ENCODE assay signal across 1 cellular context in genomic region chr4:38857354-38858096, GRCh38.
A peak's percentile ranks its signal among the peaks of the same experiment; 100 is the strongest.
TF ChIP-seq lines count a peak whose summit lies in the region.

No MANE protein-coding gene starts in this region.

TF ChIP-seq in GM12878, 131 proteins besides CTCF, POLR2A, EP300 and RAD21 (continued from another document):
- TF ChIP-seq ATF2 (IDR thresholded peaks at IDR 0.05; ENCODE audit: low read length) (peak; percentile 91), TAF1 (IDR thresholded peaks at IDR 0.05; ENCODE audit: borderline replicate concordance, low read depth, low read length) (0 out of 2 replicates have a peak, but pooled peaks have one; percentile 28), RCOR1 (conservative IDR thresholded peaks at IDR 0.05; ENCODE audit: low read depth, low read length) (peak; percentile 77; the same call in 1 of the 2 replicates), GABPA (IDR thresholded peaks at IDR 0.05; ENCODE audit: low read depth) (0 out of 2 replicates have a peak, but pooled peaks have one; percentile 45), YY1 (IDR thresholded peaks at IDR 0.05; ENCODE audit: low read depth, low read length) (0 out of 2 replicates have a peak, but pooled peaks have one; percentile 24), TARDBP (IDR thresholded peaks at IDR 0.05; ENCODE audit: borderline replicate concordance) (peak; percentile 63; the same call in 1 of the 2 replicates), TCF7 (IDR thresholded peaks at IDR 0.05; ENCODE audit: borderline replicate concordance) (peak; percentile 19; the same call in 1 of the 2 replicates), MLLT1 (IDR thresholded peaks at IDR 0.05) (no peak), RAD51 (IDR thresholded peaks at IDR 0.05) (no peak), USF2 (IDR thresholded peaks at IDR 0.05; ENCODE audit: borderline replicate concordance, low read depth, low read length) (no peak), BCLAF1 (IDR thresholded peaks at IDR 0.05) (no peak), RUNX3 (IDR thresholded peaks at IDR 0.05; ENCODE audit: low read length) (peak; percentile 43; the same call in 1 of the 2 replicates), ZNF384 (IDR thresholded peaks at IDR 0.05; ENCODE audit: borderline replicate concordance, low read depth, low read length) (peak; percentile 65; the same call in 1 of the 2 replicates), BHLHE40 (IDR thresholded peaks at IDR 0.05; ENCODE audit: borderline replicate concordance in 1 of 2, low read depth in 2 of 2, low read length in 1 of 2) (peak in 1 of 2 experiments; percentile 18; a peak in 1 of 4 replicates), RELB (IDR thresholded peaks at IDR 0.05; ENCODE audit: low read depth) (peak; percentile 83), PAX5 (IDR thresholded peaks at IDR 0.05; ENCODE audit: borderline replicate concordance, low read depth, low read length) (peak; percentile 29; the same call in 1 of the 2 replicates), SMARCA5 (IDR thresholded peaks at IDR 0.05) (0 out of 2 replicates have a peak, but pooled peaks have one; percentile 7), USF1 (IDR thresholded peaks at IDR 0.05; ENCODE audit: borderline replicate concordance, extremely low read length, insufficient read depth, low read depth, low read length) (no peak), MAX (IDR thresholded peaks at IDR 0.05; ENCODE audit: low read depth, low read length) (no peak), NBN (IDR thresholded peaks at IDR 0.05) (peak; percentile 82), FOXM1 (IDR thresholded peaks at IDR 0.05; ENCODE audit: low read depth, low read length) (peak; percentile 87), CHD4 (IDR thresholded peaks at IDR 0.05) (0 out of 2 replicates have a peak, but pooled peaks have one; percentile 17), IRF4 (IDR thresholded peaks at IDR 0.05; ENCODE audit: low read depth, low read length) (peak; percentile 58; the same call in 1 of the 2 replicates), FOS (IDR thresholded peaks at IDR 0.05; ENCODE audit: borderline replicate concordance, extremely low read depth, insufficient read length) (no peak), TBL1XR1 (IDR thresholded peaks at IDR 0.05; ENCODE audit: low read depth, low read length) (no peak), CBX5 (IDR thresholded peaks at IDR 0.05; ENCODE audit: low read depth) (no peak), STAT1 (conservative IDR thresholded peaks at IDR 0.05) (0 out of 2 replicates have a peak, but pooled peaks have one; percentile 76), FOXK2 (IDR thresholded peaks at IDR 0.05) (no peak), BCL11A (IDR thresholded peaks at IDR 0.05; ENCODE audit: low read depth, low read length) (peak; percentile 81), MEF2B (IDR thresholded peaks at IDR 0.05; ENCODE audit: partially characterized antibody, poor library complexity, severe bottlenecking) (peak; percentile 28), NFIC (IDR thresholded peaks at IDR 0.05; ENCODE audit: low read depth, low read length) (peak; percentile 96), NKRF (conservative IDR thresholded peaks at IDR 0.05) (no peak), ETV6 (conservative IDR thresholded peaks at IDR 0.05 in 1 of 2, IDR thresholded peaks at IDR 0.05 in 1 of 2; ENCODE audit: borderline replicate concordance in 1 of 2, low read depth in 1 of 2) (peak in 1 of 2 experiments; percentile 89; a peak in 2 of 4 replicates), CBFB (IDR thresholded peaks at IDR 0.05; ENCODE audit: low read depth) (0 out of 2 replicates have a peak, but pooled peaks have one; percentile 18), ATF7 (IDR thresholded peaks at IDR 0.05; ENCODE audit: low read depth) (peak; percentile 85), NR2C2 (IDR thresholded peaks at IDR 0.05; ENCODE audit: borderline replicate concordance, control insufficient read depth, insufficient read length, low read depth) (no peak), WRNIP1 (IDR thresholded peaks at IDR 0.05; ENCODE audit: borderline replicate concordance, low read depth, low read length) (no peak), DPF2 (IDR thresholded peaks at IDR 0.05) (peak; percentile 78; the same call in 1 of the 2 replicates), EED (IDR thresholded peaks at IDR 0.05; ENCODE audit: low read depth) (peak; percentile 96), YBX1 (IDR thresholded peaks at IDR 0.05) (no peak), IKZF1 (conservative IDR thresholded peaks at IDR 0.05) (peak; percentile 90), MXI1 (IDR thresholded peaks at IDR 0.05; ENCODE audit: low read depth, low read length) (0 out of 2 replicates have a peak, but pooled peaks have one; percentile 38), RELA (IDR thresholded peaks at IDR 0.05; ENCODE audit: borderline replicate concordance, partially characterized antibody) (no peak), ZNF592 (IDR thresholded peaks at IDR 0.05) (0 out of 2 replicates have a peak, but pooled peaks have one; percentile 48), PKNOX1 (IDR thresholded peaks at IDR 0.05) (peak; percentile 53; the same call in 1 of the 2 replicates), SMC3 (IDR thresholded peaks at IDR 0.05; ENCODE audit: borderline replicate concordance, low read length) (0 out of 2 replicates have a peak, but pooled peaks have one; percentile 21)
